ENCODE assay signal across 15 cellular contexts in genomic region chr7:216360-217300, GRCh38. TPM values are rescaled to one million over a fixed set of nuclear protein-coding genes. Genes with fewer than 3 reads are reported as not detected.
DNase-seq lines count a peak whose midpoint lies in the region; ATAC-seq and TF ChIP-seq lines count a peak whose summit lies in the region.
"Had no signal": no experiment of that assay in that cellular context is flagged by ENCODE, and none has a peak within 500 bp of the region (broad histone marks: within the 10 kb centered on the region; RNA-seq: fewer than 3 reads in every experiment).

No MANE protein-coding gene starts in this region.

- H4K20me1 ChIP-seq in IMR-90 (ENCODE audit: insufficient read depth, low read length) (peaks cover 45% of the 10 kb centered on the region), hepatocyte (ENCODE audit: insufficient read depth, poor library complexity, severe bottlenecking) (peaks cover 5% of the 10 kb centered on the region)

- no peak overlapping the region for H2AK9ac ChIP-seq in IMR-90 (replicated peaks; ENCODE audit: low read depth, low read length, poor library complexity)

- no peak overlapping the region for H2BK20ac ChIP-seq in IMR-90 (ENCODE audit: low read depth, low read length)

- ATAC-seq in IMR-90 (ENCODE audit: low read depth): peak; percentile 10; the same call in 1 of the 2 replicates
- ATAC-seq in sciatic nerve: peak; percentile 78
- ATAC-seq: activated CD8-positive, alpha-beta T cell treated with anti-CD3 and anti-CD28 coated beads, Interleukin-2, amount 10 ng/mL, durations not matched to agents 7 days and 5 days; activated T-helper 17 cell treated with anti-CD3 and anti-CD28 coated beads, Interleukin-2, amount 50 U/mL, for 72 hours had no signal

- H3K4me1 ChIP-seq in IMR-90 (ENCODE audit: control insufficient read depth, insufficient read depth, low read length) (peaks cover 11% of the 10 kb centered on the region), hepatocyte (ENCODE audit: insufficient read depth) (peaks cover 35% of the 10 kb centered on the region), ovary (ENCODE audit: insufficient read depth) (no peaks in the 10 kb centered on the region)

- H3K27ac ChIP-seq in IMR-90 (ENCODE audit: insufficient read depth, low read length): peak overlapping the region; percentile 32; the same call in 1 of the 2 replicates
- H3K27ac ChIP-seq in hepatocyte: peak overlapping the region; percentile 78
- H3K27ac ChIP-seq in ovary: no peak overlapping the region
- H3K27ac ChIP-seq: PC-9 had no signal

- TF ChIP-seq POLR2A in IMR-90 (IDR thresholded peaks at IDR 0.05; ENCODE audit: low read depth, low read length): no peak
- no peak for TF ChIP-seq POLR2A in ovary (IDR thresholded peaks at IDR 0.05)

- H3K18ac ChIP-seq in IMR-90 (ENCODE audit: low read depth, low read length): no peak overlapping the region

- CTCF ChIA-PET in IMR-90 (lab: Yijun Ruan, JAX): no interaction called here

- no peak for TF ChIP-seq EP300 in ovary (IDR thresholded peaks at IDR 0.05)

- DNase-seq in IMR-90: no peak
- DNase-seq in choroid plexus epithelial cell (ENCODE audit: low read depth): peak; percentile 50
- peak; percentile 69 for DNase-seq in hepatocyte (ENCODE audit: low spot score)
- no peak for DNase-seq in sciatic nerve (ENCODE audit: low spot score)
- DNase-seq in ovary: no peak
- no peak for DNase-seq in NCI-H524 (lab: John Stamatoyannopoulos, UW)
- no peak for DNase-seq in AML-193 (lab: John Stamatoyannopoulos, UW)
- no peak for DNase-seq in DMS153 treated with DMSO at 0.1 percent for 48 hours (lab: John Stamatoyannopoulos, UW; ENCODE audit: unreplicated experiment)
- DNase-seq: activated CD8-positive, alpha-beta T cell treated with anti-CD3 and anti-CD28 coated beads, Interleukin-2, amount 10 ng/mL, durations not matched to agents 7 days and 5 days; MM.1S; NCI-H2029 treated with DMSO at 0.1 percent for 48 hours; NCI-H69; PC-9; SW 1271 had no signal

- H2AFZ ChIP-seq in IMR-90 (replicated peaks; ENCODE audit: low read length, poor library complexity): no peak overlapping the region
- no peak overlapping the region for H2AFZ ChIP-seq in hepatocyte
- H2AFZ ChIP-seq: PC-9 had no signal

- H3K9me3 ChIP-seq in IMR-90 (ENCODE audit: control insufficient read depth, insufficient read depth, low read length) (no peaks in the 10 kb centered on the region), hepatocyte (ENCODE audit: low read depth) (no peaks in the 10 kb centered on the region), ovary (no peaks in the 10 kb centered on the region)

- peak overlapping the region; percentile 43; the same call in 1 of the 2 replicates for H3K4ac ChIP-seq in IMR-90 (ENCODE audit: low read depth, low read length)

- peaks cover 25 to 59% of the 10 kb centered on the region in 2 experiments for H3K79me1 ChIP-seq in IMR-90 (ENCODE audit: low read depth in 1 of 2, low read length in 2 of 2)

- no TSS peak for BruUV-seq in IMR-90 (replicated peaks; lab: Mats Ljungman, UMichigan)

- POLR2A ChIA-PET in IMR-90 (lab: Charles Lee; ENCODE audit: unreplicated experiment): no interaction called here

- H3K27me3 ChIP-seq in IMR-90 (ENCODE audit: control insufficient read depth, insufficient read depth, low read length) (no peaks in the 10 kb centered on the region), hepatocyte (no peaks in the 10 kb centered on the region), ovary (no peaks in the 10 kb centered on the region)

- no peak overlapping the region for H4K5ac ChIP-seq in IMR-90 (ENCODE audit: low read depth, low read length)

- no peak overlapping the region; the same call in 1 of the 2 replicates for H3K14ac ChIP-seq in IMR-90 (replicated peaks; ENCODE audit: low read depth, low read length)

- H4K91ac ChIP-seq in IMR-90 (ENCODE audit: insufficient read depth, low read depth, low read length): peak overlapping the region; percentile 32; the same call in 1 of the 2 replicates

- H2BK120ac ChIP-seq in IMR-90 (ENCODE audit: low read depth, low read length): peak overlapping the region; percentile 32; the same call in 1 of the 2 replicates

- H2AK5ac ChIP-seq in IMR-90 (ENCODE audit: low read depth, low read length): peak overlapping the region; percentile 35; the same call in 1 of the 2 replicates

- no peak overlapping the region for H2BK15ac ChIP-seq in IMR-90 (ENCODE audit: low read depth, low read length)

- TF ChIP-seq CTCF in IMR-90 (conservative IDR thresholded peaks at IDR 0.05; ENCODE audit: low read depth, low read length) (no peak), choroid plexus epithelial cell (conservative IDR thresholded peaks at IDR 0.05; ENCODE audit: low read depth, low read length) (no peak), hepatocyte (IDR thresholded peaks at IDR 0.05; ENCODE audit: poor library complexity) (no peak), ovary (IDR thresholded peaks at IDR 0.05) (no peak)

- peaks cover 68% of the 10 kb centered on the region for H3K36me3 ChIP-seq in IMR-90 (ENCODE audit: control insufficient read depth, insufficient read depth, low read length)
- no peaks in the 10 kb centered on the region for H3K36me3 ChIP-seq in hepatocyte (replicated peaks; ENCODE audit: insufficient read depth, low read depth)
- no peaks in the 10 kb centered on the region for H3K36me3 ChIP-seq in ovary

- dilution Hi-C loops in IMR-90 (cut with HindIII; ENCODE audit: low sequenced_read_pairs, unreplicated experiment): no loop called here

- no peaks in the 10 kb centered on the region for H3K9me2 ChIP-seq in hepatocyte (replicated peaks; ENCODE audit: insufficient read depth)

- no peak for TF ChIP-seq RAD21 in IMR-90 (IDR thresholded peaks at IDR 0.05; ENCODE audit: low read length)

- peak overlapping the region in 1 of 2 experiments; percentile 49; a peak in 2 of 4 replicates for H4K8ac ChIP-seq in IMR-90 (ENCODE audit: low read depth in 2 of 2, low read length in 2 of 2)

- H3K4me2 ChIP-seq in IMR-90 (ENCODE audit: low read depth, low read length) (no peak overlapping the region), hepatocyte (peak overlapping the region; percentile 36)
- H3K4me2 ChIP-seq: PC-9 had no signal

- peak overlapping the region; percentile 80 for H2BK5ac ChIP-seq in IMR-90 (ENCODE audit: low read depth, low read length, poor library complexity, severe bottlenecking)

- no peak overlapping the region for H3K23ac ChIP-seq in IMR-90 (ENCODE audit: low read depth, low read length)

- intact Hi-C loops in IMR-90 (cut with micrococcal nuclease): no loop called here
- intact Hi-C loops in sciatic nerve (cut with DNase I): no loop called here
- intact Hi-C loops in ovary (cut with DNase I): no loop called here

- no peak overlapping the region for H3K4me3 ChIP-seq in IMR-90 (ENCODE audit: insufficient read depth, low read depth, low read length)
- H3K4me3 ChIP-seq in choroid plexus epithelial cell (ENCODE audit: low read depth, low read length): no peak overlapping the region
- H3K4me3 ChIP-seq in hepatocyte: no peak overlapping the region
- H3K4me3 ChIP-seq in ovary: no peak overlapping the region
- H3K4me3 ChIP-seq: PC-9 had no signal

- in situ Hi-C loops in IMR-90 (cut with MboI; ENCODE audit: low sequenced_read_pairs): no loop called here

- H3K79me2 ChIP-seq in hepatocyte: peaks cover 40% of the 10 kb centered on the region

- H3K9ac ChIP-seq in IMR-90 (ENCODE audit: low read depth, low read length): no peak overlapping the region

- WGBS in IMR-90 (ENCODE audit: extremely low coverage in 2 of 2, insufficient read length in 1 of 2), 2 experiments: 77% methylated on average over 9 of the region's 24 CpGs; no CpG with 5 or more reads in 1 of the 2 experiments
- 69% methylated on average over 23 of the region's 24 CpGs for WGBS in hepatocyte (ENCODE audit: low lambda C conversion rate, missing lambda C conversion rate)
- WGBS in ovary, 3 donors: 68 to 73% (median 71%) methylated on average over 13 to 23 of the region's 24 CpGs

- H3K56ac ChIP-seq in IMR-90 (ENCODE audit: extremely low read depth, insufficient read depth, low read length): no peak overlapping the region

- H3K9me1 ChIP-seq in IMR-90 (ENCODE audit: insufficient read depth, low read length): peaks cover 23% of the 10 kb centered on the region

TF ChIP-seq in IMR-90, 13 proteins besides CTCF, POLR2A, EP300 and RAD21:
- TF ChIP-seq BHLHE40 (IDR thresholded peaks at IDR 0.05; ENCODE audit: low read depth, low read length) (no peak), SMC3 (IDR thresholded peaks at IDR 0.05; ENCODE audit: low read depth, low read length) (no peak)

RNA-seq across cellular contexts. Expression of gene FAM20C, which starts 24.3 kb away (rescaled TPM):
- total RNA-seq in IMR-90 (2012; rRNA removed): 7.7 and 8.9 TPM in 2 replicates
- polyA plus RNA-seq in IMR-90 (2012; rRNA removed): 36.6 and 38.2 TPM in 2 replicates
- 36.5 and 56.4 TPM in 2 replicates for polyA plus RNA-seq in IMR-90 (2012; cell fraction: cytosol; rRNA removed)
- polyA plus RNA-seq in IMR-90 (2012; cell fraction: nucleus; rRNA removed; ENCODE audit: low replicate concordance): 38.9 and 55.0 TPM in 2 replicates
- 42.5 and 47.8 TPM in 2 replicates for total RNA-seq in hepatocyte
- 24.4 and 26.2 TPM in 2 replicates for polyA plus RNA-seq in hepatocyte
- 57.0 TPM for total RNA-seq in sciatic nerve
- 10 to 100 TPM; 20.5 to 80.4 (median 47.4) TPM for total RNA-seq in ovary
- 10 to 100 TPM in 1 of 2 donors, 1 to 10 TPM in 1; 6.2 to 28.9 TPM for polyA plus RNA-seq in ovary

Comparison
In these comparisons a context has a peak if more than half of its experiments do, and no peak if none do; other contexts are left out.
1. DNase-seq: peak in choroid plexus epithelial cell (single experiment) and hepatocyte (single experiment); none in IMR-90 (single experiment), sciatic nerve (single experiment), ovary (0 of 5), NCI-H524 (0 of 2), AML-193 (0 of 2) and DMS153 treated with DMSO at 0.1 percent for 48 hours (single experiment).
2. H3K27ac ChIP-seq: peak in IMR-90 (single experiment) and hepatocyte (single experiment); none in ovary (0 of 2).